In the genomic region with DNA sequence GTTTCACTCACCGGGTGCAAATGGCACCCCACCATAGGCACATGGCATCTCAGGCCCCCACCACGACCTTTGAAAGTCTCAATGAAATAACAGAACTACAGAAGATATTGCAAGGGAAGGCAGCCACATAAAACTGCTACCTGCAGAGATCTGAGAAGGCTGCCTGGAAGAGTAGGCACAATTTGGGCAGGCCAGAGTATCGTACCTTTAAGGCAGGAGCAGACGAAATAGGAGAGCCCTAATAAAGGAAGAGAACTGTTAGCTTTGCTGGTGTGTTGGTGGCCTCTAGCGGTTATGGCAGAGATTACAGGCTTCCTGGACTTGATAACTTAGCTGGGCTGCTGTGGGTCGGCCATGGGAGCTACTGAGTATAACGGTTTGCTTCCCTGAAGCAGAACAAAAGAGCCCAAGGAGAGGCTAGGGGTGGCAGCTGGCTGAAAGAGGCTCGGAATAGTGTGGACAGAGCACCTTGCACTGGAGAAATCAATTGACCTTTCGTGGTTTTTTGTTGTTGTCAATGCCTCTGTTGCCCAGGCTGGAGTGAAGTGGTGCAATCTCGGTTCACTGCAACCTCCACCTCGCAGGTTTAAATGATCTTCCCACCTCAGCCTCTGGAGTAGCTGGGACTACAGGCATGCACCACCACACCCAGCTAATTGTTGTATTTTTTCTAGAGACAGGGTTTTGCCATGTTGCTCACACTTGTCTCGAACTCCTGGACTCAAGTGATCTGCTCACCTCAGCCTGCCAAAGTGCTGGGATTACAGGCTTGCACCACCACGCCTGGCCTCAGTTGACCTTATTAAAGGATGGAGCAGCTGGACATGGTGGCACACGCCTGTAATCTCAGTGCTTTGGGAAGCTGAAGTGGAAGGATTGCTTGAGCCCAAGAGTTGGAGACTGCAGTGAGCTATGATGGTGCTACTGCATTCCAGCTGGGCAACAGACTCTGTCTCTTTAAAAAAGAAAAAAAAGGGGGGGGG, we compare ENCODE assay signal across 9 cellular contexts. TPM values are rescaled to one million over a fixed set of nuclear protein-coding genes. Genes with fewer than 3 reads are reported as not detected.
DNase-seq lines count a peak whose midpoint lies in the region; ATAC-seq and TF ChIP-seq lines count a peak whose summit lies in the region.
"Had no signal": no experiment of that assay in that cellular context is flagged by ENCODE, and none has a peak within 500 bp of the region (broad histone marks: within the 10 kb centered on the region; RNA-seq: fewer than 3 reads in every experiment).

No MANE protein-coding gene starts in this region.

- TF ChIP-seq CTCF in GM10248 (IDR thresholded peaks at IDR 0.05; ENCODE audit: control extremely low read depth, extremely low read depth, low read depth, missing control alignments): peak; percentile 80
- TF ChIP-seq CTCF in left ventricle myocardium inferior (IDR thresholded peaks at IDR 0.05; ENCODE audit: borderline replicate concordance): peak; percentile 91

- no peak overlapping the region for H3K4me3 Mint-ChIP-seq in T-cell

- POLR2A ChIA-PET in GM10248 (lab: Yijun Ruan, JAX): interaction anchor here (1.7 kb wide), 1 partner anchor 18 kb away, joined by 4 read pairs; no protein-coding TSS in a partner anchor
- POLR2A ChIA-PET in T-cell (lab: Charles Lee): interaction anchor here in 1 of 2 donors (0.6 kb wide), 1 partner anchor 18 kb away, joined by 3 read pairs; no protein-coding TSS in a partner anchor

- H3K9me3 Mint-ChIP-seq in T-cell: no peaks in the 10 kb centered on the region

- ATAC-seq in T-cell (replicated peaks in 1 of 4): peak; percentile 11 to 17 (median 16)
- peak; percentile 39 for ATAC-seq in sciatic nerve
- ATAC-seq in GM21360 (IDR thresholded peaks at IDR 0.05; ENCODE audit: unreplicated experiment): no peak

- H3K27ac Mint-ChIP-seq in T-cell: no peak overlapping the region

- H3K27me3 Mint-ChIP-seq in T-cell: no peaks in the 10 kb centered on the region

- intact Hi-C loops in left ventricle myocardium inferior (cut with micrococcal nuclease): no loop called here
- intact Hi-C loops in sciatic nerve (cut with DNase I): loop anchor here (1.0 kb wide), 1 partner anchor 33 kb away; no protein-coding TSS in a partner anchor

- H3K9me3 ChIP-seq in adipocyte (ENCODE audit: control insufficient read depth, low read length) (no peaks in the 10 kb centered on the region), left ventricle myocardium inferior (replicated peaks) (no peaks in the 10 kb centered on the region)

- H3K27ac ChIP-seq in left ventricle myocardium inferior (replicated peaks): no peak overlapping the region
- H3K27ac ChIP-seq: epithelial cell of prostate had no signal

- no peak overlapping the region for H3K4me3 ChIP-seq in adipocyte (ENCODE audit: low read length)
- H3K4me3 ChIP-seq in left ventricle myocardium inferior: no peak overlapping the region

- H3K36me3 Mint-ChIP-seq in T-cell: peaks cover 21% of the 10 kb centered on the region

- no peaks in the 10 kb centered on the region for H3K27me3 ChIP-seq in adipocyte (replicated peaks; ENCODE audit: control insufficient read depth, insufficient read depth, low read length)
- H3K27me3 ChIP-seq in left ventricle myocardium inferior (ENCODE audit: low read depth): no peaks in the 10 kb centered on the region

- CTCF ChIA-PET in GM10248 (lab: Yijun Ruan, JAX) (interaction anchor here (0.7 to 9.3 kb wide), 31 partner anchors 9 to 851 kb away, joined by 3 to 274 read pairs (median 4); a partner anchor contains a TSS), T-cell (lab: Charles Lee) (interaction anchor here (0.5 to 5.3 kb wide), 13 partner anchors 9 to 1710 kb away, joined by 3 to 37 read pairs (median 3); a partner anchor contains a TSS)

- H3K9ac ChIP-seq in adipocyte (ENCODE audit: low read length): no peak overlapping the region

- H3K36me3 ChIP-seq in adipocyte (ENCODE audit: control insufficient read depth, insufficient read depth, low read length, severe bottlenecking) (peaks cover 3% of the 10 kb centered on the region), left ventricle myocardium inferior (peaks cover 36% of the 10 kb centered on the region)

- DNase-seq in GM10248 (ENCODE audit: extremely low spot score) (peak; percentile 76), NCI-H1417 treated with DMSO at 0.1 percent for 48 hours (lab: John Stamatoyannopoulos, UW) (peak; percentile 2), T-cell (peak; percentile 55 to 83 (median 75)), adipocyte (ENCODE audit: low read depth) (peak; percentile 93), left ventricle myocardium inferior (peak; percentile 67), sciatic nerve (ENCODE audit: low spot score) (peak; percentile 87), GM19240 (ENCODE audit: insufficient read length, low spot score) (no peak)

- peaks cover 35 to 38% (median 36%) of the 10 kb centered on the region in 3 donors for H3K4me1 Mint-ChIP-seq in T-cell

- H3K4me1 ChIP-seq in adipocyte (ENCODE audit: control insufficient read depth, insufficient read depth, low read length) (peaks cover 13% of the 10 kb centered on the region), left ventricle myocardium inferior (peaks cover 36% of the 10 kb centered on the region)

RNA-seq across cellular contexts. Expression of a gene that starts 4.8 kb away (rescaled TPM):
- 10 to 100 TPM; 22.1 to 55.4 (median 50.2) TPM for total RNA-seq in T-cell
- 18.3 TPM for total RNA-seq in left ventricle myocardium inferior
- total RNA-seq in sciatic nerve: 21.8 TPM

RNA-seq across cellular contexts. Expression of a gene that starts 14.3 kb away (rescaled TPM):
- under 1 TPM in 4 of 5 donors, not detected in 1; 0.16 to 0.79 (median 0.66) TPM for total RNA-seq in T-cell
- total RNA-seq in left ventricle myocardium inferior: 0.11 TPM
- 0.89 TPM for total RNA-seq in sciatic nerve

RNA-seq across cellular contexts. Expression of a gene that starts 17.1 kb away (rescaled TPM):
- total RNA-seq in T-cell (10 to 100 TPM; 28.3 to 69.2 (median 62.2) TPM), left ventricle myocardium inferior (4.5 TPM), sciatic nerve (7.0 TPM)

RNA-seq across cellular contexts. Expression of a gene that starts 18.9 kb away (rescaled TPM):
- total RNA-seq in T-cell (10 to 100 TPM; 72.0 to 82.5 (median 79.4) TPM), left ventricle myocardium inferior (27.1 TPM), sciatic nerve (31.9 TPM)
